Comparison of ENCODE assay signal across 8 cellular contexts in the genomic region with DNA sequence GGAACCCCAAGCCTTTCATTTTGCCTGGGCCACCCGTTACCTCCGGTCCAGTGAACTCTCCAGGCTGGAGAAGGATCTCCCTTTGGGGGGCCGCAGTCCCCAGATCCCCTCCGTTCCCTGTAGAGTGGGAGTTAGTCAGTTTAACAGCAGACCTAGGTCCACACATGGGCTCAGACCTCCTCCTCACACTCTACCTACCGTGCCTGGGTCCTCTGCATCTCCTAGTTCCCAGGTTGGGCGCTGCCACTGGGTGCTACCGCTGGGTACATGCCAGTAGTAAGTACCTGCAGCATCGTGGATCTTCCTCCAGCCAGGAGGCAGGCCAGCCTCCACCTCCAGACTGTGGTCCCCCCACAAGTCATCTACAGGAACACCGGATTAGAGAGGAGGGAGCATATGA. TPM values are rescaled to one million over a fixed set of nuclear protein-coding genes. Genes with fewer than 3 reads are reported as not detected.
DNase-seq lines count a peak whose midpoint lies in the region; ATAC-seq and TF ChIP-seq lines count a peak whose summit lies in the region.

No MANE protein-coding gene starts in this region.

- intact Hi-C loops in left ventricle myocardium inferior (cut with micrococcal nuclease) (no loop called here), cardiac septum (cut with DNase I) (loop anchor here (5.0 kb wide), 1 partner anchor 84 kb away; a partner anchor contains a TSS), body of pancreas (cut with DNase I) (loop anchor here (10.0 kb wide), 1 partner anchor 81 kb away; a partner anchor contains a TSS), vagina (cut with DNase I) (loop anchor here (10.0 kb wide), 1 partner anchor 71 kb away; a partner anchor contains a TSS)

- TF ChIP-seq CTCF in left ventricle myocardium inferior (IDR thresholded peaks at IDR 0.05; ENCODE audit: borderline replicate concordance) (no peak), body of pancreas (IDR thresholded peaks at IDR 0.05) (no peak), vagina (IDR thresholded peaks at IDR 0.05) (no peak)

- peaks cover 68% of the 10 kb centered on the region for H3K4me1 ChIP-seq in left ventricle myocardium inferior
- peaks cover 36% of the 10 kb centered on the region for H3K4me1 ChIP-seq in body of pancreas
- H3K4me1 ChIP-seq in mesodermal cell (ENCODE audit: control insufficient read depth, insufficient read depth, low read length, poor library complexity, severe bottlenecking): peaks cover 12% of the 10 kb centered on the region
- peaks cover 52% of the 10 kb centered on the region for H3K4me1 ChIP-seq in vagina

- H3K4me3 ChIP-seq in left ventricle myocardium inferior (peak overlapping the region; percentile 84), body of pancreas (no peak overlapping the region), mesodermal cell (ENCODE audit: extremely low read depth, insufficient read depth, low read length, poor library complexity, severe bottlenecking) (peak overlapping the region; percentile 72), vagina (peak overlapping the region; percentile 82 to 89)

- 57 to 65% methylated on average over 9 of the region's 9 CpGs for WGBS in body of pancreas, 2 donors
- WGBS in mesodermal cell (ENCODE audit: insufficient coverage in 2 of 2), 2 experiments: 93 to 94% methylated on average over 5 of the region's 9 CpGs

- no peaks in the 10 kb centered on the region for H3K27me3 ChIP-seq in left ventricle myocardium inferior (ENCODE audit: low read depth)
- H3K27me3 ChIP-seq in body of pancreas: no peaks in the 10 kb centered on the region
- H3K27me3 ChIP-seq in vagina: no peaks in the 10 kb centered on the region

- H3K9me3 ChIP-seq in left ventricle myocardium inferior (replicated peaks) (no peaks in the 10 kb centered on the region), body of pancreas (no peaks in the 10 kb centered on the region), mesodermal cell (ENCODE audit: control insufficient read depth, low read length) (no peaks in the 10 kb centered on the region), vagina (no peaks in the 10 kb centered on the region)

- H3K36me3 ChIP-seq in left ventricle myocardium inferior (peaks cover 44% of the 10 kb centered on the region), body of pancreas (replicated peaks in 1 of 2; ENCODE audit: insufficient read depth in 1 of 2, low read depth in 2 of 2) (no peaks in the 10 kb centered on the region), mesodermal cell (ENCODE audit: control insufficient read depth, insufficient read depth, low read length) (peaks cover 36% of the 10 kb centered on the region), vagina (peaks cover 0 to 26% of the 10 kb centered on the region in 2 donors)

- H3K27ac ChIP-seq in left ventricle myocardium inferior (replicated peaks) (peak overlapping the region; percentile 98), body of pancreas (peak overlapping the region; percentile 87 to 93 (median 90)), mesodermal cell (ENCODE audit: low read depth, low read length, severe bottlenecking) (no peak overlapping the region), vagina (peak overlapping the region; percentile 94)

- ATAC-seq in body of pancreas: no peak

- TF ChIP-seq POLR2A in body of pancreas (IDR thresholded peaks at IDR 0.05) (no peak), vagina (IDR thresholded peaks at IDR 0.05) (no peak)

- DNase-seq in left ventricle myocardium inferior (no peak), cardiac septum (ENCODE audit: low spot score) (no peak), body of pancreas (peak in 2 of 4 donors; percentile 41 to 47), vagina (ENCODE audit: extremely low spot score in 2 of 2) (no peak), NCI-H187 treated with DMSO at 0.1 percent for 48 hours (lab: John Stamatoyannopoulos, UW) (no peak), 8988T (no peak)
- DNase-seq in stimulated activated CD4-positive, alpha-beta T cell treated with anti-CD3 and anti-CD28 coated beads, Interleukin-1b, Interleukin-23, amount 100 ng/mL, for 48 hours: no peak

RNA-seq across cellular contexts. Expression of a gene that starts 0.8 kb away (rescaled TPM):
- total RNA-seq in left ventricle myocardium inferior (12.1 TPM), cardiac septum (18.4 TPM), body of pancreas (10 to 100 TPM; 27.0 to 28.3 TPM), vagina (16.7 TPM)
- polyA plus RNA-seq in mesodermal cell (2013, experiment 1 of 2): 21.1 TPM
- 17.3 TPM for polyA plus RNA-seq in mesodermal cell (2013, experiment 2 of 2)

RNA-seq across cellular contexts. Expression of a gene that starts 1.1 kb away (rescaled TPM):
- total RNA-seq in left ventricle myocardium inferior (73.1 TPM), cardiac septum (81.8 TPM), body of pancreas (10 to 100 TPM; 18.5 to 39.4 TPM), vagina (21.4 TPM)
- 51.5 TPM for polyA plus RNA-seq in mesodermal cell (2013, experiment 1 of 2)
- polyA plus RNA-seq in mesodermal cell (2013, experiment 2 of 2): 47.7 TPM

RNA-seq across cellular contexts. Expression of a gene that starts 6.3 kb away (rescaled TPM):
- total RNA-seq in left ventricle myocardium inferior (28.6 TPM), cardiac septum (31.8 TPM), body of pancreas (10 to 100 TPM; 10.9 to 12.5 TPM), vagina (20.4 TPM)
- polyA plus RNA-seq in mesodermal cell (2013, experiment 1 of 2): 35.2 TPM
- polyA plus RNA-seq in mesodermal cell (2013, experiment 2 of 2): 31.7 TPM

RNA-seq across cellular contexts. Expression of a gene that starts 16.1 kb away (rescaled TPM):
- 13.1 TPM for total RNA-seq in left ventricle myocardium inferior
- 20.6 TPM for total RNA-seq in cardiac septum
- total RNA-seq in body of pancreas: 1 to 10 TPM in 1 of 2 donors, not detected in 1; 7.3 TPM
- polyA plus RNA-seq in mesodermal cell (2013, experiment 1 of 2): 6.7 TPM
- polyA plus RNA-seq in mesodermal cell (2013, experiment 2 of 2): 6.3 TPM
- total RNA-seq in vagina: 38.1 TPM

Comparison
In these comparisons a context has a peak if more than half of its experiments do, and no peak if none do; other contexts are left out.
1. H3K4me3 ChIP-seq: peak in left ventricle myocardium inferior (single experiment), mesodermal cell (single experiment) and vagina (2 of 2); none in body of pancreas (0 of 2).